ENCODE assay signal across 1 cellular context in genomic region chr4:86393762-86394161, GRCh38. TPM values are rescaled to one million over a fixed set of nuclear protein-coding genes. Genes with fewer than 3 reads are reported as not detected.
"Had no signal": no experiment of that assay in that cellular context is flagged by ENCODE, and none has a peak within 500 bp of the region (broad histone marks: within the 10 kb centered on the region; RNA-seq: fewer than 3 reads in every experiment).

No MANE protein-coding gene starts in this region.

RNA-seq across cellular contexts. Expression of gene MAPK10, which starts 33.9 kb away (rescaled TPM):
- total RNA-seq: HepG2 had no signal
- polyA plus RNA-seq: HepG2 had no signal
